ENCODE assay signal across 19 cellular contexts in genomic region chr18:55484773-55485172, GRCh38.
"Had no signal": no experiment of that assay in that cellular context is flagged by ENCODE, and none has a peak within 500 bp of the region (broad histone marks: within the 10 kb centered on the region; RNA-seq: fewer than 3 reads in every experiment).

No MANE protein-coding gene starts in this region.

- H3K36me3 Mint-ChIP-seq: activated CD4-positive, alpha-beta memory T cell treated with anti-CD3 and anti-CD28 coated beads for 36 hours; naive thymus-derived CD8-positive, alpha-beta T cell; stimulated activated naive B cell treated with anti-CD40 and anti-IgM and Interleukin-4, amounts not matched to agents 10 μg/mL and 1 μg/mL and 100 μg/mL, for 72 hours had no signal

- H3K9me3 ChIP-seq: heart left ventricle, transverse colon, uterus had no signal

- ATAC-seq: left lobe of liver; naive thymus-derived CD8-positive, alpha-beta T cell; T-helper 17 cell had no signal

- H3K27ac Mint-ChIP-seq: activated CD4-positive, alpha-beta memory T cell treated with anti-CD3 and anti-CD28 coated beads for 36 hours; naive thymus-derived CD8-positive, alpha-beta T cell; neural progenitor cell; stimulated activated naive B cell treated with anti-CD40 and anti-IgM and Interleukin-4, amounts not matched to agents 10 μg/mL and 1 μg/mL and 100 μg/mL, for 72 hours; T-helper 17 cell had no signal

- H3K36me3 ChIP-seq: brain microvascular endothelial cell, heart left ventricle, neural progenitor cell, transverse colon, uterus had no signal

- H3K4me3 Mint-ChIP-seq: activated CD4-positive, alpha-beta memory T cell treated with anti-CD3 and anti-CD28 coated beads for 36 hours; naive thymus-derived CD8-positive, alpha-beta T cell; neural progenitor cell; stimulated activated naive B cell treated with anti-CD40 and anti-IgM and Interleukin-4, amounts not matched to agents 10 μg/mL and 1 μg/mL and 100 μg/mL, for 72 hours; T-helper 17 cell had no signal

- DNase-seq: activated CD4-positive, alpha-beta memory T cell treated with anti-CD3 and anti-CD28 coated beads for 36 hours; activated CD4-positive, alpha-beta T cell treated with anti-CD3 and anti-CD28 coated beads for 48 hours; activated effector memory CD4-positive, alpha-beta T cell treated with anti-CD3 and anti-CD28 coated beads, Interleukin-2, amount 50 U/mL, for 16 hours; activated naive CD4-positive, alpha-beta T cell treated with anti-CD3 and anti-CD28 coated beads, Interleukin-2, amount 50 U/mL, for 16 hours; aorta; brain microvascular endothelial cell; central memory CD4-positive, alpha-beta T cell; heart left ventricle; kidney; naive thymus-derived CD8-positive, alpha-beta T cell; retina; stimulated activated CD4-positive, alpha-beta T cell treated with anti-CD3 and anti-CD28 coated beads, Interleukin-2, amount 100 ng/mL, for 48 hours; stimulated activated CD8-positive, alpha-beta memory T cell treated with anti-CD3 and anti-CD28 coated beads, Interleukin-4, amount 100 ng/mL, for 48 hours; stimulated activated naive B cell treated with anti-CD40 and anti-IgM and Interleukin-4, amounts not matched to agents 10 μg/mL and 1 μg/mL and 100 μg/mL, for 72 hours; T-helper 17 cell; transverse colon; uterus had no signal

- H3K9me3 Mint-ChIP-seq: activated CD4-positive, alpha-beta memory T cell treated with anti-CD3 and anti-CD28 coated beads for 36 hours; naive thymus-derived CD8-positive, alpha-beta T cell; stimulated activated naive B cell treated with anti-CD40 and anti-IgM and Interleukin-4, amounts not matched to agents 10 μg/mL and 1 μg/mL and 100 μg/mL, for 72 hours had no signal

- H3K4me3 ChIP-seq: heart left ventricle, neural progenitor cell, transverse colon, uterus had no signal

- H3K27me3 Mint-ChIP-seq: stimulated activated naive B cell treated with anti-CD40 and anti-IgM and Interleukin-4, amounts not matched to agents 10 μg/mL and 1 μg/mL and 100 μg/mL, for 72 hours had no signal

- H3K27me3 ChIP-seq: brain microvascular endothelial cell, heart left ventricle, neural progenitor cell, transverse colon, uterus had no signal

- H3K27ac ChIP-seq: brain microvascular endothelial cell, neural progenitor cell, transverse colon, uterus had no signal

- H3K4me1 ChIP-seq: uterus had no signal
